ENCODE assay signal across 9 cellular contexts in the genomic region with DNA sequence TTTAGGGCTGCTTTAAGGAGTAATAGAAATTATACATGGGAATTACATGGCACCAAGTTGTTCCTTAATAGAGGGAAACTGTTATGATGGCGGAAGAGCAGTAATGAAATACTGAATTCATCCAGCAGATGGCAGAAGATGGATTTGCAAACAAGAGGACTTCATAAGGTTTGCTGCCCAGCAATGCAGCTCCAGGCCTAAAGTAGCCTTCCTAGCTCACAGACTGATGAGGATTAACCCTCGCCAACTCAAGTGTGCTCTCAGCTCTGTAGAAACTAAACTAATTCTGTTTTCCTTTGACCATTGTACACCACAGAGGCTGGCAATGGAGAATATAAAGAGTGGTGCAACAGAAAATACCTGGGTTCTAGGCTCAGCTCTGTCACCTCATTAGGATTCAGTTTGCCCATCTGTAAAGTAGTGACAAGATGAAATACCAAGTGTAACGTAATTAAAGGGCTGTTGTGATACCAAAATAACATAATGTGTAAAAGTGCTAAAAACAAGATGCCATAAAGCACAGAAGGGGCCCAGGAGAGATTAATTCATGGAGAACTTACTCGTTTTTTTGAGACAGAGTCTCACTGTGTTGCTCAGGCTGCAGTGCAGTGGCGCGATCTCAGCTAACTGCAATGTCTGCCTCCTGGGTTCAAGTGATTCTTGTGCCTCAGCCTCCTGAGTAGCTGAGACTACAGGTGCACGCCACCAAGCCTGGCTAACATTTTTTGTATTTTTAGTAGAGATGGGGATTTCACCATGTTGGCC.
DNase-seq lines count a peak whose midpoint lies in the region; ATAC-seq and TF ChIP-seq lines count a peak whose summit lies in the region.
"Had no signal": no experiment of that assay in that cellular context is flagged by ENCODE, and none has a peak within 500 bp of the region (broad histone marks: within the 10 kb centered on the region; RNA-seq: fewer than 3 reads in every experiment).

No MANE protein-coding gene starts in this region.

- H2AFZ ChIP-seq in fibroblast of lung (ENCODE audit: low read length): no peak overlapping the region

- no peaks in the 10 kb centered on the region for H3K27me3 ChIP-seq in fibroblast of lung (ENCODE audit: control insufficient read depth, insufficient read depth, low read length)

- intact Hi-C loops in activated CD4-positive, alpha-beta T cell treated with anti-CD3 and anti-CD28 coated beads, Interleukin-2, amount 10 ng/mL, durations not matched to agents 24 days and 14 days (cut with micrococcal nuclease): loop anchor here (1.0 kb wide), 1 partner anchor 228 kb away; no protein-coding TSS in a partner anchor

- H3K4me1 Mint-ChIP-seq in activated CD4-positive, alpha-beta T cell treated with anti-CD3 and anti-CD28 coated beads, Interleukin-2, amount 10 ng/mL, durations not matched to agents 24 days and 14 days: peaks cover 2% of the 10 kb centered on the region
- peaks cover 11% of the 10 kb centered on the region for H3K4me1 Mint-ChIP-seq in nephron progenitor cell

- no peaks in the 10 kb centered on the region for H4K20me1 ChIP-seq in fibroblast of lung (ENCODE audit: control insufficient read depth, extremely low read depth, insufficient read depth, low read length)

- H3K36me3 Mint-ChIP-seq in activated CD4-positive, alpha-beta T cell treated with anti-CD3 and anti-CD28 coated beads, Interleukin-2, amount 10 ng/mL, durations not matched to agents 24 days and 14 days (ENCODE audit: low read depth): no peaks in the 10 kb centered on the region
- no peaks in the 10 kb centered on the region for H3K36me3 Mint-ChIP-seq in nephron progenitor cell (ENCODE audit: low read depth)

- peaks cover 5% of the 10 kb centered on the region for H3K4me1 ChIP-seq in fibroblast of lung (ENCODE audit: control insufficient read depth, extremely low read depth, insufficient read depth, low read length)

- no peak overlapping the region for H3K4me3 ChIP-seq in HFF-Myc (replicated peaks; ENCODE audit: low read depth, low read length)
- H3K4me3 ChIP-seq in fibroblast of lung (replicated peaks in 1 of 4; ENCODE audit: control extremely low read depth in 1 of 4, insufficient read depth in 1 of 4, low read depth in 3 of 4, low read length in 4 of 4): no peak overlapping the region

- no peak overlapping the region for H3K27ac Mint-ChIP-seq in activated CD4-positive, alpha-beta T cell treated with anti-CD3 and anti-CD28 coated beads, Interleukin-2, amount 10 ng/mL, durations not matched to agents 24 days and 14 days
- no peak overlapping the region for H3K27ac Mint-ChIP-seq in nephron progenitor cell

- peak; percentile 59 for DNase-seq in activated CD4-positive, alpha-beta T cell treated with anti-CD3 and anti-CD28 coated beads, Interleukin-2, amount 10 ng/mL, durations not matched to agents 24 days and 14 days
- DNase-seq in activated CD4-positive, alpha-beta T cell treated with anti-CD3 and anti-CD28 coated beads for 1 hour: no peak
- peak; percentile 80 for DNase-seq in HFF-Myc (ENCODE audit: extremely low read depth, low read depth)
- DNase-seq in NCI-H1105 treated with DMSO at 0.1 percent for 48 hours (lab: John Stamatoyannopoulos, UW): peak; percentile 65
- DNase-seq in fibroblast of lung (ENCODE audit: low read depth in 2 of 2): peak; percentile 84 to 91
- peak; percentile 32 for DNase-seq in nephron progenitor cell
- DNase-seq in effector CD4-positive, alpha-beta T cell: no peak

- H3K27me3 Mint-ChIP-seq in activated CD4-positive, alpha-beta T cell treated with anti-CD3 and anti-CD28 coated beads, Interleukin-2, amount 10 ng/mL, durations not matched to agents 24 days and 14 days: peaks cover 6% of the 10 kb centered on the region
- H3K27me3 Mint-ChIP-seq in nephron progenitor cell (ENCODE audit: low read depth, poor library complexity): peaks cover 3% of the 10 kb centered on the region

- ATAC-seq in SK-N-SH treated with all-trans-retinoic acid at 6 μM for 48 hours: peak; percentile 90

- no peak overlapping the region for H3K9ac ChIP-seq in fibroblast of lung (ENCODE audit: insufficient read depth, low read length)

- H3K9me3 Mint-ChIP-seq in activated CD4-positive, alpha-beta T cell treated with anti-CD3 and anti-CD28 coated beads, Interleukin-2, amount 10 ng/mL, durations not matched to agents 24 days and 14 days: no peaks in the 10 kb centered on the region
- H3K9me3 Mint-ChIP-seq in nephron progenitor cell: no peaks in the 10 kb centered on the region
- H3K9me3 Mint-ChIP-seq: central memory CD8-positive, alpha-beta T cell had no signal

- no peak overlapping the region for H3K4me2 ChIP-seq in fibroblast of lung (ENCODE audit: extremely low read depth, insufficient read depth, low read length)

- H3K79me2 ChIP-seq in fibroblast of lung (ENCODE audit: control insufficient read depth, insufficient read depth, low read length): no peaks in the 10 kb centered on the region

- H3K36me3 ChIP-seq in fibroblast of lung (ENCODE audit: control insufficient read depth, insufficient read depth, low read length): no peaks in the 10 kb centered on the region

- H3K9me3 ChIP-seq in fibroblast of lung (ENCODE audit: control insufficient read depth, insufficient read depth, low read depth, low read length): no peaks in the 10 kb centered on the region

- no peak overlapping the region for H3K4me3 Mint-ChIP-seq in activated CD4-positive, alpha-beta T cell treated with anti-CD3 and anti-CD28 coated beads, Interleukin-2, amount 10 ng/mL, durations not matched to agents 24 days and 14 days
- no peak overlapping the region for H3K4me3 Mint-ChIP-seq in nephron progenitor cell
- H3K4me3 Mint-ChIP-seq: central memory CD8-positive, alpha-beta T cell had no signal

- TF ChIP-seq CTCF in HFF-Myc (IDR thresholded peaks at IDR 0.05; ENCODE audit: low read depth, low read length, missing control alignments) (peak; percentile 54), fibroblast of lung (conservative IDR thresholded peaks at IDR 0.05 in 1 of 2, IDR thresholded peaks at IDR 0.05 in 1 of 2; ENCODE audit: low read depth in 1 of 2, low read length in 2 of 2) (peak; percentile 54 to 72), nephron progenitor cell (IDR thresholded peaks at IDR 0.05) (peak; percentile 61)

- no peak overlapping the region for H3K27ac ChIP-seq in fibroblast of lung (ENCODE audit: insufficient read depth, low read length)

TF ChIP-seq in SK-N-SH treated with all-trans-retinoic acid at 6 μM for 48 hours, 23 proteins besides CTCF, POLR2A, EP300 and RAD21:
- TF ChIP-seq CSDC2 (CRISPR knock-in tag; IDR thresholded peaks at IDR 0.05) (no peak), ZFP3 (CRISPR knock-in tag; IDR thresholded peaks at IDR 0.05) (no peak), ZC3H10 (CRISPR knock-in tag; IDR thresholded peaks at IDR 0.05) (no peak)

Comparison
In these comparisons a context has a peak if more than half of its experiments do, and no peak if none do; other contexts are left out.
1. DNase-seq: peak in activated CD4-positive, alpha-beta T cell treated with anti-CD3 and anti-CD28 coated beads, Interleukin-2, amount 10 ng/mL, durations not matched to agents 24 days and 14 days (single experiment), HFF-Myc (single experiment), NCI-H1105 treated with DMSO at 0.1 percent for 48 hours (single experiment), fibroblast of lung (2 of 2) and nephron progenitor cell (single experiment); none in activated CD4-positive, alpha-beta T cell treated with anti-CD3 and anti-CD28 coated beads for 1 hour (single experiment) and effector CD4-positive, alpha-beta T cell (single experiment).
2. Peak in every context shown above with its lines, with median percentiles within 50 percentile points of each other: CTCF ChIP-seq.